Comparison of ENCODE assay signal across 22 cellular contexts in the genomic region with DNA sequence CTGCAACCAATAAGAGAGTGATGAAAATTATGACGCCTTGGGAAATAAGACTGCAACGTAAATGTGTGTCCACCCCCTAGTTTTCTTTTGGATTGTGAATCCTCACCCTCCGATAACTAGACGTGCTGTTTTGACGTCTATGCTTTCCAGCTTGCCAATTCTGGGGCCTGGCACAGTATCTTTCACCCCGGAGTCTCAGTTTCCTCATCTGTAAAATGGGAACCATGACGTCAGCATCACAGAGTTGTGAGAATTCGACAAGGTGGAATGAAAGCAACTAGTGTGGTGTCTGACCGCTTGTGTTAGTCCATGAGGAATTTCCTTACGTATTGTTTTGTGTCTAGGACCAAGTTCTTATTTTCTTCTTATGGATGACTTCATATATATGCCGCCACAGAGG. TPM values are rescaled to one million over a fixed set of nuclear protein-coding genes. Genes with fewer than 3 reads are reported as not detected.
DNase-seq lines count a peak whose midpoint lies in the region; ATAC-seq, FAIRE-seq and TF ChIP-seq lines count a peak whose summit lies in the region.
"Had no signal": no experiment of that assay in that cellular context is flagged by ENCODE, and none has a peak within 500 bp of the region (broad histone marks: within the 10 kb centered on the region; RNA-seq: fewer than 3 reads in every experiment).

No MANE protein-coding gene starts in this region.

- intact Hi-C loops in Caco-2 (cut with micrococcal nuclease; ENCODE audit: unreplicated experiment) = no loop called here
- intact Hi-C loops in K562 (cut with micrococcal nuclease) = no loop called here

- H3K9me1 ChIP-seq in K562 (ENCODE audit: control insufficient read depth, insufficient read depth, low read length) = no peaks in the 10 kb centered on the region

- BruUV-seq in Caco-2 (replicated peaks; lab: Mats Ljungman, UMichigan) (no TSS peak), K562 (replicated peaks; lab: Mats Ljungman, UMichigan) (no TSS peak)

- H3K9me3 Mint-ChIP-seq in Caco-2 (ENCODE audit: unreplicated experiment) (peaks cover 20% of the 10 kb centered on the region), memory B cell (no peaks in the 10 kb centered on the region)
- H3K9me3 Mint-ChIP-seq: CD8-positive, alpha-beta memory T cell had no signal

- H3K9me3 ChIP-seq in Caco-2 (no peaks in the 10 kb centered on the region), K562 (replicated peaks; ENCODE audit: control insufficient read depth, insufficient read depth, low read depth, low read length) (no peaks in the 10 kb centered on the region)
- H3K9me3 ChIP-seq: BE2C had no signal

- no peaks in the 10 kb centered on the region; the same call in 1 of the 2 replicates for H4K20me1 ChIP-seq in K562 (replicated peaks; ENCODE audit: control insufficient read depth, insufficient read depth, low read length)
- H4K20me1 ChIP-seq: BLaER1 had no signal

- H3K4me3 ChIP-seq in Caco-2 (ENCODE audit: low read depth, low read length) (no peak overlapping the region), K562 (no peak overlapping the region)
- H3K4me3 ChIP-seq: BLaER1 had no signal

- TF ChIP-seq CTCF in Caco-2 (IDR thresholded peaks at IDR 0.05; ENCODE audit: insufficient read depth in 1 of 2, low read depth in 1 of 2, low read length in 1 of 2, severe bottlenecking in 1 of 2, unreplicated experiment in 1 of 2) (no peak), K562 (IDR thresholded peaks at IDR 0.05 in 2 of 3, conservative IDR thresholded peaks at IDR 0.05 in 1 of 3; ENCODE audit: insufficient read depth in 2 of 3, low read depth in 1 of 3, low read length in 3 of 3) (no peak)

- no peak overlapping the region for H2AFZ ChIP-seq in K562 (ENCODE audit: low read depth, low read length)

- no peak for DNase-seq in Caco-2
- no peak for DNase-seq in K562 (ENCODE audit: extremely low read depth in 1 of 4, low spot score in 3 of 4)
- no peak for DNase-seq in memory B cell (ENCODE audit: low spot score in 2 of 2)
- DNase-seq: 8988T; ACHN; BE2C; C1 segment of cervical spinal cord; Calu3; CD4-positive, alpha-beta memory T cell; CD4-positive, CD25-positive, alpha-beta regulatory T cell; CD8-positive, alpha-beta memory T cell; COR-L47; DMS79 treated with DMSO at 0.1 percent for 48 hours; GF-D8 had no signal

- H3K27me3 Mint-ChIP-seq in Caco-2 (ENCODE audit: insufficient read depth, unreplicated experiment) (no peaks in the 10 kb centered on the region), memory B cell (no peaks in the 10 kb centered on the region)
- H3K27me3 Mint-ChIP-seq: CD4-positive, alpha-beta memory T cell; CD4-positive, CD25-positive, alpha-beta regulatory T cell; CD8-positive, alpha-beta memory T cell had no signal

- no peak for TF ChIP-seq RAD21 in K562 (CRISPR knock-in tag; conservative IDR thresholded peaks at IDR 0.05 in 1 of 2, IDR thresholded peaks at IDR 0.05 in 1 of 2)

- no peak for ATAC-seq in K562
- no peak for ATAC-seq in memory B cell (ENCODE audit: low read depth)
- no peak for ATAC-seq in GM19463 (IDR thresholded peaks at IDR 0.05; ENCODE audit: unreplicated experiment)
- no peak for ATAC-seq in HG02938 (IDR thresholded peaks at IDR 0.05; ENCODE audit: unreplicated experiment)

- no peak overlapping the region for H3K4me2 ChIP-seq in K562 (ENCODE audit: insufficient read depth, low read length)

- POLR2A ChIA-PET in Caco-2 (lab: Charles Lee) = no interaction called here
- POLR2A ChIA-PET in K562 (lab: Yijun Ruan, JAX) = interaction anchor here (0.6 to 0.9 kb wide), 3 partner anchors 9 to 13 kb away, joined by 3 to 4 read pairs (median 3); no protein-coding TSS in a partner anchor

- 17% methylated on average over 11 of the region's 11 CpGs for WGBS in K562 (ENCODE audit: insufficient coverage, low coverage, missing lambda C conversion rate)

- H3K27me3 ChIP-seq in Caco-2 (replicated peaks; ENCODE audit: control insufficient read depth, insufficient read depth, low read length) (no peaks in the 10 kb centered on the region), K562 (ENCODE audit: control insufficient read depth in 2 of 2, insufficient read depth in 2 of 2, low read length in 2 of 2) (peaks cover 4% of the 10 kb centered on the region in 2 experiments; a peak in 2 of 5 replicates)
- H3K27me3 ChIP-seq: BE2C, BLaER1 had no signal

- H3K4me1 ChIP-seq in Caco-2 = peaks cover 31% of the 10 kb centered on the region
- H3K4me1 ChIP-seq in K562 (replicated peaks in 1 of 2; ENCODE audit: control insufficient read depth in 2 of 2, insufficient read depth in 2 of 2, low read length in 2 of 2) = no peaks in the 10 kb centered on the region
- H3K4me1 ChIP-seq: BE2C had no signal

- H3K4me1 Mint-ChIP-seq in Caco-2 (ENCODE audit: low read depth, unreplicated experiment) (peaks cover 41% of the 10 kb centered on the region), memory B cell (peaks cover 13% of the 10 kb centered on the region)

- H3K27ac Mint-ChIP-seq in Caco-2 (ENCODE audit: unreplicated experiment) (peak overlapping the region; percentile 25), memory B cell (peak overlapping the region; percentile 45)
- H3K27ac Mint-ChIP-seq: CD14-positive monocyte; CD4-positive, alpha-beta memory T cell; CD8-positive, alpha-beta memory T cell had no signal

- H3K27ac ChIP-seq in K562 (ENCODE audit: extremely low read depth, low read depth, low read length) = no peak overlapping the region
- H3K27ac ChIP-seq: BLaER1 had no signal

- H3K36me3 ChIP-seq in Caco-2 (ENCODE audit: control insufficient read depth, insufficient read depth, low read length) = no peaks in the 10 kb centered on the region; the same call in 1 of the 2 replicates
- no peaks in the 10 kb centered on the region for H3K36me3 ChIP-seq in K562 (ENCODE audit: control insufficient read depth, insufficient read depth, low read length)
- H3K36me3 ChIP-seq: BE2C had no signal

- no peak for TF ChIP-seq POLR2A in K562 (conservative IDR thresholded peaks at IDR 0.05)

- no peak for FAIRE-seq in K562 (lab: Jason Lieb, UNC)
- FAIRE-seq: A204.1, D721Med, G401.6, GM12891 had no signal

- H3K9ac ChIP-seq in K562 (ENCODE audit: insufficient read depth in 1 of 2, low read depth in 2 of 2, low read length in 2 of 2) = no peak overlapping the region
- H3K9ac ChIP-seq: BLaER1 had no signal

- no peak for TF ChIP-seq EP300 in K562 (IDR thresholded peaks at IDR 0.05; ENCODE audit: low read length)

- in situ Hi-C loops in K562 (cut with MboI) = no loop called here

- no peak overlapping the region for H3K4me3 Mint-ChIP-seq in Caco-2 (ENCODE audit: unreplicated experiment)
- no peak overlapping the region for H3K4me3 Mint-ChIP-seq in memory B cell
- H3K4me3 Mint-ChIP-seq: CD14-positive monocyte; CD4-positive, alpha-beta memory T cell; CD4-positive, CD25-positive, alpha-beta regulatory T cell; CD8-positive, alpha-beta memory T cell had no signal

- CTCF ChIA-PET in Caco-2 (lab: Charles Lee) (no interaction called here), K562 (lab: Yijun Ruan, JAX; ENCODE audit: low intra/inter-chr PET ratio) (no interaction called here)

- H3K79me2 ChIP-seq in K562 (ENCODE audit: control insufficient read depth, insufficient read depth, low read length) = no peaks in the 10 kb centered on the region

- peaks cover 6% of the 10 kb centered on the region for H3K36me3 Mint-ChIP-seq in Caco-2 (ENCODE audit: insufficient read depth, unreplicated experiment)
- peaks cover 10% of the 10 kb centered on the region for H3K36me3 Mint-ChIP-seq in memory B cell

TF ChIP-seq in K562, 482 proteins besides CTCF, POLR2A, EP300 and RAD21 (continues in another document):
- no peak for TF ChIP-seq POLR2AphosphoS2 (IDR thresholded peaks at IDR 0.05; ENCODE audit: low read length)
- 0 out of 4 replicates have a peak, but pooled peaks of 1 of the 2 experiments have one; percentile 22 for TF ChIP-seq KDM1A (IDR thresholded peaks at IDR 0.05)
- TF ChIP-seq SP1 (CRISPR knock-in tag; IDR thresholded peaks at IDR 0.05) = no peak
- TF ChIP-seq RBM25 (IDR thresholded peaks at IDR 0.05; ENCODE audit: low read depth, low read length, severe bottlenecking) = peak; percentile 90
- TF ChIP-seq, protein P1, sequence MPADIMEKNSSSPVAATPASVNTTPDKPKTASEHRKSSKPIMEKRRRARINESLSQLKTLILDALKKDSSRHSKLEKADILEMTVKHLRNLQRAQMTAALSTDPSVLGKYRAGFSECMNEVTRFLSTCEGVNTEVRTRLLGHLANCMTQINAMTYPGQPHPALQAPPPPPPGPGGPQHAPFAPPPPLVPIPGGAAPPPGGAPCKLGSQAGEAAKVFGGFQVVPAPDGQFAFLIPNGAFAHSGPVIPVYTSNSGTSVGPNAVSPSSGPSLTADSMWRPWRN (IDR thresholded peaks at IDR 0.05; ENCODE audit: low read depth) = no peak
- TF ChIP-seq ZBTB12 (CRISPR knock-in tag; IDR thresholded peaks at IDR 0.05) = no peak

RNA-seq across cellular contexts. Expression of gene WWOX, which starts 37.7 kb away (rescaled TPM):
- total RNA-seq in Caco-2 (2022) (45.0 and 47.8 TPM in 2 replicates), K562 (2014; rRNA removed) (17.3 and 22.7 TPM in 2 replicates), K562 (2014; rRNA removed; fragmentation: Illumina TruSeq; extraction: Trizol) (8.1 and 11.8 TPM in 2 replicates), K562 (2015; rRNA removed; fragmentation: Illumina TruSeq; extraction: Trizol) (15.0 and 18.6 TPM in 2 replicates), K562 (2021) (10.3 and 10.8 TPM in 2 replicates)
- total RNA-seq in K562 (2011; cell fraction: chromatin; rRNA removed; ENCODE audit: low replicate concordance) = 22.7 and 30.6 TPM in 2 replicates
- total RNA-seq in K562 (2011; cell fraction: nucleolus; rRNA removed) = 22.2 and 28.2 TPM in 2 replicates
- total RNA-seq in K562 (2011; cell fraction: nucleoplasm; rRNA removed) = 23.4 and 25.7 TPM in 2 replicates
- polyA plus RNA-seq in K562 (2011; rRNA removed) (6.5 and 6.6 TPM in 2 replicates), K562 (2014; fragmentation: Illumina TruSeq; extraction: Trizol) (6.0 and 12.8 TPM in 2 replicates), K562 (2014; fragmentation: Nextera tagmentation; extraction: Ambion mirVana) (1 to 10 TPM; 1.6 to 1.7 TPM), K562 (2014; rRNA removed) (9.4 and 10.8 TPM in 2 replicates)
- polyA plus RNA-seq in K562 (2011; cell fraction: cytosol; rRNA removed) = 5.2 and 6.2 TPM in 2 replicates
- polyA plus RNA-seq in K562 (2011; cell fraction: nucleus; rRNA removed) = 6.6 and 12.3 TPM in 2 replicates
- polyA plus RNA-seq in K562 (2012) = 9.6 and 11.2 TPM in 2 replicates
- 10.3 and 10.4 TPM in 2 replicates for polyA minus RNA-seq in K562 (2011; rRNA and poly(A)+ RNA removed)
- polyA minus RNA-seq in K562 (2011; cell fraction: cytosol; rRNA and poly(A)+ RNA removed) = 6.4 and 9.8 TPM in 2 replicates
- polyA minus RNA-seq in K562 (2011; cell fraction: nucleus; rRNA and poly(A)+ RNA removed) = 24.5 and 31.0 TPM in 2 replicates
